Comparison of ENCODE assay signal across 9 cellular contexts in genomic region chr15:63234479-63234878, GRCh38. TPM values are rescaled to one million over a fixed set of nuclear protein-coding genes. Genes with fewer than 3 reads are reported as not detected.
DNase-seq lines count a peak whose midpoint lies in the region; ATAC-seq and TF ChIP-seq lines count a peak whose summit lies in the region.
"Had no signal": no experiment of that assay in that cellular context is flagged by ENCODE, and none has a peak within 500 bp of the region (broad histone marks: within the 10 kb centered on the region; RNA-seq: fewer than 3 reads in every experiment).

No MANE protein-coding gene starts in this region.

- peaks cover 12% of the 10 kb centered on the region for H3K9me3 Mint-ChIP-seq in neural progenitor cell

- H3K27me3 ChIP-seq in AG04450 (ENCODE audit: control insufficient read depth, insufficient read depth, low read length): no peaks in the 10 kb centered on the region
- no peaks in the 10 kb centered on the region for H3K27me3 ChIP-seq in Panc1 (ENCODE audit: control insufficient read depth, insufficient read depth, low read length)
- no peaks in the 10 kb centered on the region for H3K27me3 ChIP-seq in neural progenitor cell

- H3K4me3 ChIP-seq in AG04450 (ENCODE audit: low read depth, low read length) (no peak overlapping the region), Panc1 (ENCODE audit: low read depth in 2 of 2, low read length in 2 of 2) (no peak overlapping the region), fibroblast of mammary gland (ENCODE audit: control insufficient read depth, low read depth, low read length) (no peak overlapping the region), neural progenitor cell (no peak overlapping the region)

- CTCF ChIA-PET in AG04450 (lab: Charles Lee) (no interaction called here), Panc1 (lab: Charles Lee) (no interaction called here)

- POLR2A ChIA-PET in AG04450 (lab: Yijun Ruan, JAX) (interaction anchor here (0.7 kb wide), 2 partner anchors 9 to 77 kb away, joined by 3 read pairs; partner anchors contain the start of gene RPS27L), Panc1 (lab: Charles Lee) (no interaction called here)

- no peak overlapping the region for H3K4me2 ChIP-seq in neural progenitor cell

- H3K4me1 ChIP-seq in Panc1 (ENCODE audit: control insufficient read depth, insufficient read depth, low read length) (no peaks in the 10 kb centered on the region), neural progenitor cell (peaks cover 14% of the 10 kb centered on the region)

- intact Hi-C loops in Panc1 (cut with micrococcal nuclease; ENCODE audit: unreplicated experiment): no loop called here

- peaks cover 72% of the 10 kb centered on the region for H3K79me2 ChIP-seq in neural progenitor cell (ENCODE audit: low read depth)

- ATAC-seq in Panc1 (peak; percentile 42; the same call in 1 of the 2 replicates), GM21825 (IDR thresholded peaks at IDR 0.05; ENCODE audit: unreplicated experiment) (no peak), HG03432 (IDR thresholded peaks at IDR 0.05; ENCODE audit: unreplicated experiment) (no peak)

- H4K20me1 ChIP-seq in neural progenitor cell (ENCODE audit: low read depth): peaks cover 17% of the 10 kb centered on the region

- H3K36me3 Mint-ChIP-seq in neural progenitor cell: peaks cover 16% of the 10 kb centered on the region

- no peak overlapping the region for H3K4me3 Mint-ChIP-seq in neural progenitor cell

- TF ChIP-seq CTCF in AG04450 (IDR thresholded peaks at IDR 0.05; ENCODE audit: low read depth, low read length): no peak
- no peak for TF ChIP-seq CTCF in Panc1 (IDR thresholded peaks at IDR 0.05)
- TF ChIP-seq CTCF in fibroblast of mammary gland (conservative IDR thresholded peaks at IDR 0.05; ENCODE audit: control insufficient read depth, insufficient read depth, low read depth, low read length): no peak
- no peak for TF ChIP-seq CTCF in neural progenitor cell (IDR thresholded peaks at IDR 0.05)

- peaks cover 15% of the 10 kb centered on the region for H3F3A ChIP-seq in neural progenitor cell (ENCODE audit: low read depth)

- in situ Hi-C loops in Panc1 (cut with HindIII; ENCODE audit: low pct_unique_long_range_greater_than_20kb, low sequenced_read_pairs): no loop called here

- H3K36me3 ChIP-seq in Panc1 (ENCODE audit: control insufficient read depth, insufficient read depth, low read length) (no peaks in the 10 kb centered on the region), neural progenitor cell (no peaks in the 10 kb centered on the region)

- no TSS peak for BruUV-seq in Panc1 (replicated peaks; lab: Mats Ljungman, UMichigan)

- no peak for DNase-seq in AG04450 (ENCODE audit: low read depth, low spot score)
- no peak for DNase-seq in Panc1 (ENCODE audit: low read depth, low spot score)
- peak; percentile 79 for DNase-seq in fibroblast of mammary gland (ENCODE audit: low read depth)
- DNase-seq in neural progenitor cell (ENCODE audit: low spot score): no peak
- no peak for DNase-seq in NOMO-1 (lab: John Stamatoyannopoulos, UW; ENCODE audit: unreplicated experiment in 2 of 2)
- no peak for DNase-seq in central memory CD4-positive, alpha-beta T cell
- DNase-seq: DMS79 treated with DMSO at 0.1 percent for 48 hours had no signal

- no peaks in the 10 kb centered on the region for H3K27me3 Mint-ChIP-seq in neural progenitor cell (ENCODE audit: insufficient read depth, low read depth)

- peak overlapping the region; percentile 24 for H3K27ac Mint-ChIP-seq in neural progenitor cell

- H2AFZ ChIP-seq in neural progenitor cell (replicated peaks): no peak overlapping the region

- H3K27ac ChIP-seq in AG04450 (ENCODE audit: low read depth, low read length) (peak overlapping the region; percentile 91), Panc1 (ENCODE audit: low read length) (no peak overlapping the region), neural progenitor cell (no peak overlapping the region)

- H3K9me3 ChIP-seq in AG04450 (ENCODE audit: control insufficient read depth, insufficient read depth, low read length): no peaks in the 10 kb centered on the region
- no peaks in the 10 kb centered on the region for H3K9me3 ChIP-seq in Panc1 (ENCODE audit: control insufficient read depth, insufficient read depth, low read depth, low read length)
- H3K9me3 ChIP-seq in neural progenitor cell (ENCODE audit: low read depth): no peaks in the 10 kb centered on the region

- peaks cover 22% of the 10 kb centered on the region for H3K4me1 Mint-ChIP-seq in neural progenitor cell

- no peak overlapping the region for H3K9ac ChIP-seq in neural progenitor cell

RNA-seq across cellular contexts. Expression of gene APH1B, which starts 42.9 kb away (rescaled TPM):
- polyA plus RNA-seq in AG04450 (2011; rRNA removed): 13.6 and 17.9 TPM in 2 replicates
- polyA minus RNA-seq in AG04450 (2011; rRNA and poly(A)+ RNA removed): 14.3 and 14.5 TPM in 2 replicates
- 14.0 TPM for total RNA-seq in Panc1 (2021; ENCODE audit: unreplicated experiment)
- polyA plus RNA-seq in Panc1 (2012; ENCODE audit: insufficient read length): 9.5 TPM
- 2.7 and 4.0 TPM in 2 replicates for total RNA-seq in neural progenitor cell (ENCODE audit: low replicate concordance)

RNA-seq across cellular contexts. Expression of gene RAB8B, which starts 45.1 kb away (rescaled TPM):
- 71.7 and 82.4 TPM in 2 replicates for polyA plus RNA-seq in AG04450 (2011; rRNA removed)
- 39.2 and 42.7 TPM in 2 replicates for polyA minus RNA-seq in AG04450 (2011; rRNA and poly(A)+ RNA removed)
- total RNA-seq in Panc1 (2021; ENCODE audit: unreplicated experiment): 17.6 TPM
- polyA plus RNA-seq in Panc1 (2012; ENCODE audit: insufficient read length): 9.0 TPM
- total RNA-seq in neural progenitor cell (ENCODE audit: low replicate concordance): 61.3 and 107 TPM in 2 replicates
